8 cellular contexts compared by ENCODE assay signal in the genomic region with DNA sequence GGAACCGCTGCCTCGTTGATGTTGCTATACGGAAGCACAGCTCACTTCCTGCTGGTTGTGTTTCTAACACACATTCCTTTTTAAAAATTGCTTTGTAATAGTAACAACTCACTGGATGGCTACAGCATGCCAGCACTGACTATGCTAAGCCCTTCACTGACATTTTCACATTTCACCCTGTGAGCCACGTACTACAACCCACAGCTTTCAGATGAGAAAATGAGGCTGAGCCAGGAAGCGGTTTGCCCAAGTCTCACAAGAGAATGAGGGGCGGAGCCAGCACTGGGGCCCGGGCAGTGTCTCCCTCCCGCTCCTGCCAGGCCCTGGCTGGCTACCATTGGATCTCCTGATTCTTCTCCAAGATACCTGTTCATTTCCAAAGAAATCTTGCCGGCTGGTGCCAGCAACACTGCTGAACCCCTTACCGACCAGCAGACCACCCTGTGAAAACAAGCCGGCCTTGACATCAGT. TPM values are rescaled to one million over a fixed set of nuclear protein-coding genes. Genes with fewer than 3 reads are reported as not detected.
DNase-seq lines count a peak whose midpoint lies in the region; ATAC-seq and TF ChIP-seq lines count a peak whose summit lies in the region.

No MANE protein-coding gene starts in this region.

- no peak overlapping the region for H2AK5ac ChIP-seq in trophoblast cell (ENCODE audit: low read length)

- no peak overlapping the region for H4K8ac ChIP-seq in trophoblast cell (ENCODE audit: low read depth, low read length)

- H2BK120ac ChIP-seq in trophoblast cell (ENCODE audit: insufficient read depth, low read length, poor library complexity) = no peak overlapping the region

- no peaks in the 10 kb centered on the region for H3K79me1 ChIP-seq in trophoblast cell (ENCODE audit: low read length)

- H3K4me3 Mint-ChIP-seq in activated T-helper 17 cell treated with anti-CD3 and anti-CD28 coated beads, Interleukin-2, amount 50 U/mL, for 72 hours = peak overlapping the region; percentile 73

- WGBS in trophoblast cell (ENCODE audit: extremely low coverage, insufficient coverage, insufficient read length) = no CpG with 5 or more reads among the region's 11 CpGs
- WGBS in transverse colon (ENCODE audit: low coverage in 1 of 2), 2 donors = 6% methylated on average over 3 to 11 of the region's 11 CpGs

- peak; percentile 75 for ATAC-seq in GM18861 (IDR thresholded peaks at IDR 0.05; ENCODE audit: unreplicated experiment)
- ATAC-seq in HG03108 (IDR thresholded peaks at IDR 0.05; ENCODE audit: unreplicated experiment) = peak; percentile 87
- peak; percentile 93 for ATAC-seq in activated T-helper 17 cell treated with anti-CD3 and anti-CD28 coated beads, Interleukin-2, amount 50 U/mL, for 72 hours (replicated peaks)

- no peak overlapping the region for H3K23ac ChIP-seq in trophoblast cell (ENCODE audit: low read length)

- no peak overlapping the region for H3K4me3 ChIP-seq in PC-9
- no peak overlapping the region for H3K4me3 ChIP-seq in foreskin fibroblast (ENCODE audit: low read depth in 1 of 2, low read length in 2 of 2)
- H3K4me3 ChIP-seq in trophoblast cell (ENCODE audit: low read depth, low read length) = no peak overlapping the region
- H3K4me3 ChIP-seq in transverse colon = peak overlapping the region in 1 of 4 donors; percentile 25

- H3K9me3 ChIP-seq in PC-9 (ENCODE audit: insufficient read depth, low read depth) = no peaks in the 10 kb centered on the region
- peaks cover 2% of the 10 kb centered on the region for H3K9me3 ChIP-seq in trophoblast cell (ENCODE audit: insufficient read depth, low read depth, low read length)
- H3K9me3 ChIP-seq in transverse colon = no peaks in the 10 kb centered on the region

- H3K27ac ChIP-seq in 22Rv1 (peak overlapping the region; percentile 42), PC-9 (no peak overlapping the region), trophoblast cell (ENCODE audit: low read depth, low read length) (peak overlapping the region; percentile 46), transverse colon (peak overlapping the region; percentile 7 to 29 (median 23))

- intact Hi-C loops in PC-9 (cut with micrococcal nuclease; ENCODE audit: unreplicated experiment) (no loop called here), transverse colon (cut with DNase I; ENCODE audit: low total_unique reads) (no loop called here)

- H2AFZ ChIP-seq in PC-9 = no peak overlapping the region
- H2AFZ ChIP-seq in trophoblast cell (ENCODE audit: insufficient read depth, low read length, poor library complexity) = no peak overlapping the region

- H3K9me3 Mint-ChIP-seq in activated T-helper 17 cell treated with anti-CD3 and anti-CD28 coated beads, Interleukin-2, amount 50 U/mL, for 72 hours = no peaks in the 10 kb centered on the region

- no peak overlapping the region for H3K9ac ChIP-seq in trophoblast cell (ENCODE audit: low read length)

- no peak overlapping the region for H3K18ac ChIP-seq in trophoblast cell (ENCODE audit: low read length)

- no peak overlapping the region for H2BK12ac ChIP-seq in trophoblast cell (ENCODE audit: low read length)

- no peak for TF ChIP-seq EP300 in transverse colon (IDR thresholded peaks at IDR 0.05; ENCODE audit: low read depth)

- no TSS peak for BruUV-seq in PC-9 (replicated peaks; lab: Mats Ljungman, UMichigan)

- H3K27ac Mint-ChIP-seq in activated T-helper 17 cell treated with anti-CD3 and anti-CD28 coated beads, Interleukin-2, amount 50 U/mL, for 72 hours = peak overlapping the region; percentile 91

- peaks cover 25% of the 10 kb centered on the region for H3K36me3 Mint-ChIP-seq in activated T-helper 17 cell treated with anti-CD3 and anti-CD28 coated beads, Interleukin-2, amount 50 U/mL, for 72 hours (ENCODE audit: low read depth)

- TF ChIP-seq POLR2A in transverse colon (IDR thresholded peaks at IDR 0.05) = peak; percentile 42

- H4K91ac ChIP-seq in trophoblast cell (ENCODE audit: low read depth, low read length) = no peak overlapping the region

- in situ Hi-C loops in transverse colon (cut with MboI; ENCODE audit: low pct_ligation_motif_present in 1 of 4, low pct_unique_long_range_greater_than_20kb in 1 of 4, low sequenced_read_pairs in 3 of 4) = no loop called here

- H3K4me1 Mint-ChIP-seq in activated T-helper 17 cell treated with anti-CD3 and anti-CD28 coated beads, Interleukin-2, amount 50 U/mL, for 72 hours = peaks cover 30% of the 10 kb centered on the region

- H3K36me3 ChIP-seq in PC-9 (ENCODE audit: low read depth) = no peaks in the 10 kb centered on the region
- peaks cover 22 to 27% of the 10 kb centered on the region in 2 experiments for H3K36me3 ChIP-seq in trophoblast cell (ENCODE audit: control insufficient read depth in 1 of 2, insufficient read depth in 2 of 2, low read length in 2 of 2)
- no peaks in the 10 kb centered on the region for H3K36me3 ChIP-seq in transverse colon

- no peak overlapping the region for H3K14ac ChIP-seq in trophoblast cell (ENCODE audit: low read length)

- H2BK5ac ChIP-seq in trophoblast cell (ENCODE audit: low read depth, low read length, poor library complexity) = no peak overlapping the region

- H3K9me2 ChIP-seq in PC-9 (ENCODE audit: insufficient read depth) = no peaks in the 10 kb centered on the region

- DNase-seq in PC-9 = peak; percentile 26 to 53
- DNase-seq in foreskin fibroblast = peak; percentile 80 to 87
- peak; percentile 73 to 86 for DNase-seq in trophoblast cell
- peak; percentile 83 for DNase-seq in transverse colon

- H3K27me3 Mint-ChIP-seq in activated T-helper 17 cell treated with anti-CD3 and anti-CD28 coated beads, Interleukin-2, amount 50 U/mL, for 72 hours = no peaks in the 10 kb centered on the region

- CTCF ChIA-PET in PC-9 (lab: Charles Lee) = no interaction called here

- H3K79me2 ChIP-seq in PC-9 (ENCODE audit: low read depth) = no peaks in the 10 kb centered on the region
- no peaks in the 10 kb centered on the region for H3K79me2 ChIP-seq in trophoblast cell (ENCODE audit: control insufficient read depth, insufficient read depth, low read length, poor library complexity)

- peaks cover 6% of the 10 kb centered on the region for H3F3A ChIP-seq in PC-9 (ENCODE audit: insufficient read depth, low read depth)

- POLR2A ChIA-PET in PC-9 (lab: Charles Lee; ENCODE audit: unreplicated experiment) = no interaction called here

- no peak for TF ChIP-seq CTCF in 22Rv1 (IDR thresholded peaks at IDR 0.05)
- no peak for TF ChIP-seq CTCF in PC-9 (conservative IDR thresholded peaks at IDR 0.05)
- TF ChIP-seq CTCF in foreskin fibroblast (IDR thresholded peaks at IDR 0.05; ENCODE audit: low read depth, low read length) = no peak
- no peak for TF ChIP-seq CTCF in transverse colon (IDR thresholded peaks at IDR 0.05)

- no peak overlapping the region for H3K4ac ChIP-seq in trophoblast cell (ENCODE audit: low read depth, low read length)

- H4K12ac ChIP-seq in trophoblast cell (ENCODE audit: low read depth, low read length) = no peak overlapping the region

- no peak overlapping the region for H3K4me2 ChIP-seq in PC-9
- H3K4me2 ChIP-seq in trophoblast cell (ENCODE audit: low read length) = peak overlapping the region; percentile 9

- H4K20me1 ChIP-seq in PC-9 (ENCODE audit: insufficient read depth) = no peaks in the 10 kb centered on the region

- H3K4me1 ChIP-seq in PC-9 (replicated peaks; ENCODE audit: insufficient read depth) (no peaks in the 10 kb centered on the region), trophoblast cell (ENCODE audit: control insufficient read depth in 1 of 2, insufficient read depth in 2 of 2, low read length in 2 of 2) (peaks cover 10 to 19% of the 10 kb centered on the region in 2 experiments), transverse colon (peaks cover 9 to 22% (median 10%) of the 10 kb centered on the region in 4 donors)

- H3K27me3 ChIP-seq in PC-9 (ENCODE audit: insufficient read depth, low read depth) (no peaks in the 10 kb centered on the region), trophoblast cell (ENCODE audit: insufficient read depth, low read length) (no peaks in the 10 kb centered on the region), transverse colon (no peaks in the 10 kb centered on the region)

RNA-seq across cellular contexts. Expression of gene FAM78A, which starts 38.3 kb away (rescaled TPM):
- total RNA-seq in PC-9 (2021) = 1.3 and 1.6 TPM in 2 replicates
- 10 to 100 TPM; 29.1 to 50.2 TPM for total RNA-seq in activated T-helper 17 cell treated with anti-CD3 and anti-CD28 coated beads, Interleukin-2, amount 50 U/mL, for 72 hours
- 0.56 and 0.60 TPM in 2 replicates for polyA plus RNA-seq in trophoblast cell (2013)
- total RNA-seq in transverse colon = 1 to 10 TPM in 3 of 4 donors, under 1 TPM in 1; 1.00 to 3.4 (median 2.2) TPM

RNA-seq across cellular contexts. Expression of gene PLPP7, which starts 51.6 kb away (rescaled TPM):
- not detected in 2 replicates for total RNA-seq in PC-9 (2021)
- not detected for total RNA-seq in activated T-helper 17 cell treated with anti-CD3 and anti-CD28 coated beads, Interleukin-2, amount 50 U/mL, for 72 hours
- polyA plus RNA-seq in trophoblast cell (2013) = 0.10 and 0.17 TPM in 2 replicates
- total RNA-seq in transverse colon = 10 to 100 TPM in 1 of 4 donors, 1 to 10 TPM in 3; 3.0 to 10.3 (median 4.1) TPM

Comparison
In these comparisons a context has a peak if more than half of its experiments do, and no peak if none do; other contexts are left out.
1. RNA of gene FAM78A, which starts 38.3 kb away (total RNA-seq): 29.1 to 50.2 TPM in activated T-helper 17 cell treated with anti-CD3 and anti-CD28 coated beads, Interleukin-2, amount 50 U/mL, for 72 hours; 1.00 to 3.4 TPM in transverse colon and 1.3 to 1.6 TPM in PC-9; every median in the first group is over 4 times any median in the second.
2. Peak in every context shown above with its lines, with median percentiles within 50 percentile points of each other: ATAC-seq and DNase-seq.